1 cellular context compared by ENCODE assay signal in genomic region chr7:102748605-102749322, GRCh38.
TF ChIP-seq lines count a peak whose summit lies in the region.
"Not testable (repeated sequence)": the region's sequence is repeated elsewhere in the genome, so short reads cannot be mapped to it uniquely, and the experiment has no call there.

Gene FAM185A (plus strand): TSS chr7:102748999. CDS start chr7:102749208, 209 bp downstream.

TF ChIP-seq in K562, 482 proteins besides CTCF, POLR2A, EP300 and RAD21 (continued from another document and continues in another):
- TF ChIP-seq MAZ (CRISPR knock-in tag; conservative IDR thresholded peaks at IDR 0.05 in 1 of 2, IDR thresholded peaks at IDR 0.05 in 1 of 2) (peak in 1 of 2 experiments; percentile 74; a peak in 3 of 4 replicates), ARNT (IDR thresholded peaks at IDR 0.05) (0 out of 4 replicates have a peak, but pooled peaks of 1 of the 2 experiments have one; percentile 66), SP1 (CRISPR knock-in tag; IDR thresholded peaks at IDR 0.05) (peak; percentile 92), CREB3L1 (IDR thresholded peaks at IDR 0.05; ENCODE audit: borderline replicate concordance, low read depth) (peak; percentile 84), HMBOX1 (IDR thresholded peaks at IDR 0.05) (peak; percentile 37; the same call in 1 of the 2 replicates), ZNF511 (CRISPR knock-in tag; IDR thresholded peaks at IDR 0.05) (0 out of 2 replicates have a peak, but pooled peaks have one; percentile 40), MBD2 (IDR thresholded peaks at IDR 0.05; ENCODE audit: borderline replicate concordance, low read depth) (peak; percentile 91), HDAC1 (IDR thresholded peaks at IDR 0.05) (peak in 1 of 2 experiments; percentile 57; a peak in 1 of 4 replicates), TOE1 (CRISPR knock-in tag; IDR thresholded peaks at IDR 0.05; ENCODE audit: borderline replicate concordance, low read depth) (peak; percentile 8; the same call in 1 of the 2 replicates), SMAD4 (CRISPR knock-in tag; conservative IDR thresholded peaks at IDR 0.05) (peak; percentile 47; the same call in 1 of the 2 replicates), JUND (IDR thresholded peaks at IDR 0.05; ENCODE audit: borderline replicate concordance, low read depth, low read length) (peak; percentile 61), NFYB (IDR thresholded peaks at IDR 0.05; ENCODE audit: extremely low read depth, insufficient read length) (peak; percentile 38), HNRNPLL (IDR thresholded peaks at IDR 0.05; ENCODE audit: low read depth, low read length, poor library complexity, severe bottlenecking) (peak; percentile 89), ZBTB7A (IDR thresholded peaks at IDR 0.05; ENCODE audit: borderline replicate concordance, control insufficient read depth, low read depth, low read length) (peak; percentile 90), VEZF1 (CRISPR knock-in tag; IDR thresholded peaks at IDR 0.05) (peak; percentile 73), POLR2G (IDR thresholded peaks at IDR 0.05; ENCODE audit: low read depth, low read length) (peak; percentile 77), SUPT5H (IDR thresholded peaks at IDR 0.05) (peak; percentile 74), FOS (IDR thresholded peaks at IDR 0.05; ENCODE audit: extremely low read depth, insufficient read length) (peak; percentile 87), PHF8 (IDR thresholded peaks at IDR 0.05; ENCODE audit: borderline replicate concordance, low read length) (peak; percentile 46; the same call in 1 of the 2 replicates), MNT (conservative IDR thresholded peaks at IDR 0.05) (peak; percentile 82 to 92), SIN3B (IDR thresholded peaks at IDR 0.05; ENCODE audit: low read depth) (0 out of 2 replicates have a peak, but pooled peaks have one; percentile 53), MYBL2 (IDR thresholded peaks at IDR 0.05; ENCODE audit: low read depth) (peak; percentile 50; the same call in 1 of the 2 replicates), ZNF197 (CRISPR knock-in tag; IDR thresholded peaks at IDR 0.05; ENCODE audit: low read depth) (0 out of 2 replicates have a peak, but pooled peaks have one; percentile 34), ATF4 (CRISPR knock-in tag; IDR thresholded peaks at IDR 0.05) (0 out of 2 replicates have a peak, but pooled peaks have one; percentile 37), POLR2B (IDR thresholded peaks at IDR 0.05; ENCODE audit: low read depth, partially characterized antibody) (peak; percentile 65), ATF7 (IDR thresholded peaks at IDR 0.05) (peak; percentile 85), ESRRA (IDR thresholded peaks at IDR 0.05; ENCODE audit: borderline replicate concordance, low read depth) (peak; percentile 75; the same call in 1 of the 2 replicates), RBBP5 (IDR thresholded peaks at IDR 0.05; ENCODE audit: borderline replicate concordance, insufficient read depth, low read length, poor library complexity, severe bottlenecking) (peak; percentile 67), ASH1L (IDR thresholded peaks at IDR 0.05; ENCODE audit: borderline replicate concordance, low read depth, partially characterized antibody) (peak; percentile 78), POLR2AphosphoS2 (IDR thresholded peaks at IDR 0.05; ENCODE audit: low read length) (peak; percentile 83; the same call in 1 of the 2 replicates), ZNF143 (CRISPR knock-in tag; IDR thresholded peaks at IDR 0.05) (peak; percentile 94), CEBPB (tag; IDR thresholded peaks at IDR 0.05) (peak; percentile 25; the same call in 1 of the 2 replicates), L3MBTL2 (IDR thresholded peaks at IDR 0.05) (peak; percentile 86), NKRF (IDR thresholded peaks at IDR 0.05; ENCODE audit: borderline replicate concordance) (peak; percentile 60; the same call in 1 of the 2 replicates), TBP (optimal IDR thresholded peaks at IDR 0.05; ENCODE audit: low read depth, low read length) (peak; percentile 18), KLF13 (tag; IDR thresholded peaks at IDR 0.05; ENCODE audit: borderline replicate concordance, low read depth) (peak; percentile 39; the same call in 1 of the 2 replicates), GABPA (tag; conservative IDR thresholded peaks at IDR 0.05; ENCODE audit: low read depth) (0 out of 2 replicates have a peak, but pooled peaks have one; percentile 39), CHD2 (IDR thresholded peaks at IDR 0.05; ENCODE audit: low read depth, low read length) (peak; percentile 67; the same call in 1 of the 2 replicates), MITF (IDR thresholded peaks at IDR 0.05) (peak; percentile 61; the same call in 1 of the 2 replicates), SIN3A (IDR thresholded peaks at IDR 0.05; ENCODE audit: borderline replicate concordance in 2 of 2, control insufficient read depth in 1 of 2, low read depth in 2 of 2, low read length in 2 of 2) (peak; percentile 28 to 29; a peak in 1 of 4 replicates), E2F1 (CRISPR knock-in tag; IDR thresholded peaks at IDR 0.05) (peak; percentile 86), ETS1 (conservative IDR thresholded peaks at IDR 0.05; ENCODE audit: control insufficient read depth, low read depth, low read length) (peak; percentile 97), NEUROD1 (IDR thresholded peaks at IDR 0.05; ENCODE audit: borderline replicate concordance, low read depth, low read length, partially characterized antibody) (peak; percentile 83), THAP12 (CRISPR knock-in tag; IDR thresholded peaks at IDR 0.05) (peak; percentile 61; the same call in 1 of the 2 replicates)
- TF ChIP-seq TOE1 (IDR thresholded peaks at IDR 0.05; ENCODE audit: borderline replicate concordance); JUND (tag; IDR thresholded peaks at IDR 0.05; ENCODE audit: borderline replicate concordance, low read depth, low read length); MYBL2 (CRISPR knock-in tag; IDR thresholded peaks at IDR 0.05; ENCODE audit: borderline replicate concordance): not testable (repeated sequence)
